9 cellular contexts compared by ENCODE assay signal in the genomic region with DNA sequence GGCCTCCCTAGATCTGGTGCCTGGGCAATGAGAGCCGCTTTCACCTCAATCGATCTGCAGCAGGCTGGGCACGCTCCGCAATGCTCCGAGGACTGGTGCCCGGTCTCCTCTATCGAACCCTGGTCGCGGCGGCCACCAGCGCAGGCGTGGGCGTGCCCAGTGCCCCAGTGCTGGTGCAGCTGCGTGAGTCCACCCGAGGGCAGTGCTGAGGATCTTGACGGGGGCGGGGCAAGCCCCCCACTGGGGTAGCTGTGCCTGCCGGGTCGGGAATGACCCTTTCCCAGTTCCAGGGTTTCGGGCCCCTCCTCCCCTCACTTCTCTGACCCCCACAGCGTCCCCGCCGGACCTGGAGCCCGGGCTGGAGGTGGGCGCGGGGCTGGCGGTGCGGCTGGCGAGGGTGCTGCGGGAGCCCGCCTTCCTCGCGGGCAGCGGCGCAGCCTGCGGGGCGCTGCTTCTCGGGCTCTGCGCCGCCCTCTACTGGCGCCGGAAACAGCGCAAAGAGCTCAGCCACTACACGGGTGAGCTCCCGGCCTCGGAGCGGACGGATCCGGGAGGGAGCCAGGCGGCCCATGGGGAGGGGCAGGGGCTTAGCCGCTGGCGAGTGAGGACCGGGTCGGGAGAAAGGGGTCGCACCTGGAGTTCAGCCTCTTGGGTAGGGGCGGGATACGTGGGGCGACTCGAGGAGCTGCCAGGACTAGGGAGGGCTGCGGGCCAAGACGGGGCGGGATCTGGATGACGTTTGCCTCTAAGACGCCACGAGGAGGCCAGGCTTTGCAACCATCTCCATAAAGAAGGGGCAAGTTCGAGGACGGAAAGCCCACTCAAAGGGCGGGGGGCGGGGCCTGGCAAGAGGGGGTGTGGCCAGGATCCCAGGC. TPM values are rescaled to one million over a fixed set of nuclear protein-coding genes. Genes with fewer than 3 reads are reported as not detected.
DNase-seq lines count a peak whose midpoint lies in the region; ATAC-seq and TF ChIP-seq lines count a peak whose summit lies in the region.
"Had no signal": no experiment of that assay in that cellular context is flagged by ENCODE, and none has a peak within 500 bp of the region (broad histone marks: within the 10 kb centered on the region; RNA-seq: fewer than 3 reads in every experiment).

No MANE protein-coding gene starts in this region.

- DNase-seq in NCI-H1694 treated with DMSO at 0.1 percent for 48 hours (lab: John Stamatoyannopoulos, UW): peak; percentile 30
- DNase-seq in NCI-H1694 (lab: John Stamatoyannopoulos, UW): no peak
- peak; percentile 86 for DNase-seq in NCI-H2171 (lab: John Stamatoyannopoulos, UW)
- DNase-seq in WTC11 (ENCODE audit: low spot score): peak; percentile 89
- DNase-seq in cardiac fibroblast (ENCODE audit: low read depth in 2 of 2): peak; percentile 95 to 98
- peak; percentile 97 for DNase-seq in islet precursor cell
- DNase-seq in stimulated activated CD4-positive, alpha-beta T cell treated with anti-CD3 and anti-CD28 coated beads, Interleukin-12 subunit alpha, Interleukin-12 subunit beta, amount 100 ng/mL, for 24 hours (ENCODE audit: low read depth in 2 of 2): peak; percentile 60 to 73
- DNase-seq: DND-41 had no signal

- peaks cover 22% of the 10 kb centered on the region for H3K4me1 Mint-ChIP-seq in WTC11

- peak overlapping the region; percentile 75 for H3K4me3 Mint-ChIP-seq in WTC11

- H3K27me3 Mint-ChIP-seq in WTC11 (ENCODE audit: low read depth): peaks cover 63% of the 10 kb centered on the region

- no peaks in the 10 kb centered on the region for H3K9me3 Mint-ChIP-seq in WTC11

- CTCF ChIA-PET in WTC11 (lab: Charles Lee): interaction anchor here (0.6 to 3.4 kb wide), 52 partner anchors 8 to 1592 kb away, joined by 3 to 40 read pairs (median 4); partner anchors contain the start of genes CCDC15, ESAM, HEPACAM and MSANTD2

- POLR2A ChIA-PET in WTC11 (lab: Charles Lee): interaction anchor here (0.5 to 1.5 kb wide), 5 partner anchors 9 to 539 kb away, joined by 4 to 7 read pairs (median 4); no protein-coding TSS in a partner anchor

- no peaks in the 10 kb centered on the region for H3K36me3 Mint-ChIP-seq in WTC11

- peak overlapping the region; percentile 63 to 68 for H3K4me3 ChIP-seq in cardiac fibroblast (replicated peaks in 1 of 2; ENCODE audit: low read depth in 2 of 2, low read length in 2 of 2)

- TF ChIP-seq CTCF in WTC11 (IDR thresholded peaks at IDR 0.05): peak; percentile 50
- peak; percentile 53 for TF ChIP-seq CTCF in cardiac fibroblast (IDR thresholded peaks at IDR 0.05; ENCODE audit: low read depth, low read length)

- ATAC-seq in HG02943 (IDR thresholded peaks at IDR 0.05; ENCODE audit: low read depth, unreplicated experiment) (peak; percentile 81), WTC11 (peak; percentile 83)

- peak overlapping the region; percentile 74; the same call in 1 of the 2 replicates for H3K27ac Mint-ChIP-seq in WTC11

TF ChIP-seq in WTC11, 78 proteins besides CTCF, POLR2A, EP300 and RAD21 (continues in another document):
- no peak for TF ChIP-seq OVOL2 (CRISPR knock-in tag; IDR thresholded peaks at IDR 0.05; ENCODE audit: borderline replicate concordance)
- no peak for TF ChIP-seq ELF4 (CRISPR knock-in tag; IDR thresholded peaks at IDR 0.05; ENCODE audit: low read depth)
- TF ChIP-seq USF2 (CRISPR knock-in tag; IDR thresholded peaks at IDR 0.05): 0 out of 2 replicates have a peak, but pooled peaks have one; percentile 9
- no peak for TF ChIP-seq FOXJ3 (CRISPR knock-in tag; IDR thresholded peaks at IDR 0.05; ENCODE audit: borderline replicate concordance)
- no peak for TF ChIP-seq JUN (CRISPR knock-in tag; IDR thresholded peaks at IDR 0.05)
- TF ChIP-seq, protein P1, sequence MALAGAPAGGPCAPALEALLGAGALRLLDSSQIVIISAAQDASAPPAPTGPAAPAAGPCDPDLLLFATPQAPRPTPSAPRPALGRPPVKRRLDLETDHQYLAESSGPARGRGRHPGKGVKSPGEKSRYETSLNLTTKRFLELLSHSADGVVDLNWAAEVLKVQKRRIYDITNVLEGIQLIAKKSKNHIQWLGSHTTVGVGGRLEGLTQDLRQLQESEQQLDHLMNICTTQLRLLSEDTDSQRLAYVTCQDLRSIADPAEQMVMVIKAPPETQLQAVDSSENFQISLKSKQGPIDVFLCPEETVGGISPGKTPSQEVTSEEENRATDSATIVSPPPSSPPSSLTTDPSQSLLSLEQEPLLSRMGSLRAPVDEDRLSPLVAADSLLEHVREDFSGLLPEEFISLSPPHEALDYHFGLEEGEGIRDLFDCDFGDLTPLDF (CRISPR knock-in tag; IDR thresholded peaks at IDR 0.05): no peak
- TF ChIP-seq CREB1 (CRISPR knock-in tag; IDR thresholded peaks at IDR 0.05): no peak
- no peak for TF ChIP-seq NR2C2 (CRISPR knock-in tag; IDR thresholded peaks at IDR 0.05)
- TF ChIP-seq, protein P2, sequence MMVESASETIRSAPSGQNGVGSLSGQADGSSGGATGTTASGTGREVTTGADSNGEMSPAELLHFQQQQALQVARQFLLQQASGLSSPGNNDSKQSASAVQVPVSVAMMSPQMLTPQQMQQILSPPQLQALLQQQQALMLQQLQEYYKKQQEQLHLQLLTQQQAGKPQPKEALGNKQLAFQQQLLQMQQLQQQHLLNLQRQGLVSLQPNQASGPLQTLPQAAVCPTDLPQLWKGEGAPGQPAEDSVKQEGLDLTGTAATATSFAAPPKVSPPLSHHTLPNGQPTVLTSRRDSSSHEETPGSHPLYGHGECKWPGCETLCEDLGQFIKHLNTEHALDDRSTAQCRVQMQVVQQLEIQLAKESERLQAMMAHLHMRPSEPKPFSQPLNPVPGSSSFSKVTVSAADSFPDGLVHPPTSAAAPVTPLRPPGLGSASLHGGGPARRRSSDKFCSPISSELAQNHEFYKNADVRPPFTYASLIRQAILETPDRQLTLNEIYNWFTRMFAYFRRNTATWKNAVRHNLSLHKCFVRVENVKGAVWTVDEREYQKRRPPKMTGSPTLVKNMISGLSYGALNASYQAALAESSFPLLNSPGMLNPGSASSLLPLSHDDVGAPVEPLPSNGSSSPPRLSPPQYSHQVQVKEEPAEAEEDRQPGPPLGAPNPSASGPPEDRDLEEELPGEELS (CRISPR knock-in tag; IDR thresholded peaks at IDR 0.05): peak; percentile 82
- TF ChIP-seq ETV6 (CRISPR knock-in tag; IDR thresholded peaks at IDR 0.05): 0 out of 2 replicates have a peak, but pooled peaks have one; percentile 37
- no peak for TF ChIP-seq RORB (CRISPR knock-in tag; IDR thresholded peaks at IDR 0.05)
- TF ChIP-seq PREB (CRISPR knock-in tag; IDR thresholded peaks at IDR 0.05; ENCODE audit: borderline replicate concordance): no peak
- TF ChIP-seq GABPB1 (CRISPR knock-in tag; IDR thresholded peaks at IDR 0.05): no peak
- no peak for TF ChIP-seq IRF2 (CRISPR knock-in tag; IDR thresholded peaks at IDR 0.05; ENCODE audit: borderline replicate concordance, low read depth)
- TF ChIP-seq, protein P3, sequence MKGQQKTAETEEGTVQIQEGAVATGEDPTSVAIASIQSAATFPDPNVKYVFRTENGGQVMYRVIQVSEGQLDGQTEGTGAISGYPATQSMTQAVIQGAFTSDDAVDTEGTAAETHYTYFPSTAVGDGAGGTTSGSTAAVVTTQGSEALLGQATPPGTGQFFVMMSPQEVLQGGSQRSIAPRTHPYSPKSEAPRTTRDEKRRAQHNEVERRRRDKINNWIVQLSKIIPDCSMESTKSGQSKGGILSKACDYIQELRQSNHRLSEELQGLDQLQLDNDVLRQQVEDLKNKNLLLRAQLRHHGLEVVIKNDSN (CRISPR knock-in tag; IDR thresholded peaks at IDR 0.05): no peak
- TF ChIP-seq, protein P4, sequence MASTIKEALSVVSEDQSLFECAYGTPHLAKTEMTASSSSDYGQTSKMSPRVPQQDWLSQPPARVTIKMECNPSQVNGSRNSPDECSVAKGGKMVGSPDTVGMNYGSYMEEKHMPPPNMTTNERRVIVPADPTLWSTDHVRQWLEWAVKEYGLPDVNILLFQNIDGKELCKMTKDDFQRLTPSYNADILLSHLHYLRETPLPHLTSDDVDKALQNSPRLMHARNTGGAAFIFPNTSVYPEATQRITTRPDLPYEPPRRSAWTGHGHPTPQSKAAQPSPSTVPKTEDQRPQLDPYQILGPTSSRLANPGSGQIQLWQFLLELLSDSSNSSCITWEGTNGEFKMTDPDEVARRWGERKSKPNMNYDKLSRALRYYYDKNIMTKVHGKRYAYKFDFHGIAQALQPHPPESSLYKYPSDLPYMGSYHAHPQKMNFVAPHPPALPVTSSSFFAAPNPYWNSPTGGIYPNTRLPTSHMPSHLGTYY (CRISPR knock-in tag; IDR thresholded peaks at IDR 0.05): no peak
- TF ChIP-seq, protein P5, sequence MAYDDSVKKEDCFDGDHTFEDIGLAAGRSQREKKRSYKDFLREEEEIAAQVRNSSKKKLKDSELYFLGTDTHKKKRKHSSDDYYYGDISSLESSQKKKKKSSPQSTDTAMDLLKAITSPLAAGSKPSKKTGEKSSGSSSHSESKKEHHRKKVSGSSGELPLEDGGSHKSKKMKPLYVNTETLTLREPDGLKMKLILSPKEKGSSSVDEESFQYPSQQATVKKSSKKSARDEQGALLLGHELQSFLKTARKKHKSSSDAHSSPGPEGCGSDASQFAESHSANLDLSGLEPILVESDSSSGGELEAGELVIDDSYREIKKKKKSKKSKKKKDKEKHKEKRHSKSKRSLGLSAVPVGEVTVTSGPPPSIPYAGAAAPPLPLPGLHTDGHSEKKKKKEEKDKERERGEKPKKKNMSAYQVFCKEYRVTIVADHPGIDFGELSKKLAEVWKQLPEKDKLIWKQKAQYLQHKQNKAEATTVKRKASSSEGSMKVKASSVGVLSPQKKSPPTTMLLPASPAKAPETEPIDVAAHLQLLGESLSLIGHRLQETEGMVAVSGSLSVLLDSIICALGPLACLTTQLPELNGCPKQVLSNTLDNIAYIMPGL (CRISPR knock-in tag; IDR thresholded peaks at IDR 0.05): peak; percentile 100

RNA-seq across cellular contexts. Expression of gene ROBO3, which starts 10.9 kb away (rescaled TPM):
- 21.3 to 27.5 TPM (median 25.3 TPM) in 3 replicates for total RNA-seq in WTC11 (2021)

RNA-seq across cellular contexts. Expression of gene ROBO4, which starts 21.5 kb away (rescaled TPM):
- total RNA-seq in WTC11 (2021): 0.07 to 0.13 TPM (median 0.09 TPM) in 3 replicates

RNA-seq across cellular contexts. Expression of gene HEPN1, which starts 42.9 kb away (rescaled TPM):
- total RNA-seq in WTC11 (2021): not detected in 3 replicates

RNA-seq across cellular contexts. Expression of gene HEPACAM, which starts 59.7 kb away (rescaled TPM):
- not detected in 3 replicates for total RNA-seq in WTC11 (2021)
